Comparison of ENCODE assay signal across 11 cellular contexts in genomic region chr7:38744746-38745145, GRCh38.
DNase-seq lines count a peak whose midpoint lies in the region; ATAC-seq and TF ChIP-seq lines count a peak whose summit lies in the region.
"Had no signal": no experiment of that assay in that cellular context is flagged by ENCODE, and none has a peak within 500 bp of the region (broad histone marks: within the 10 kb centered on the region; RNA-seq: fewer than 3 reads in every experiment).

No MANE protein-coding gene starts in this region.

- H3K36me3 ChIP-seq in BJ (ENCODE audit: control insufficient read depth, insufficient read depth, low read length) (no peaks in the 10 kb centered on the region; the same call in 1 of the 2 replicates), left lung (peaks cover 0 to 49% of the 10 kb centered on the region in 2 donors)

- H3K9me3 Mint-ChIP-seq in CD14-positive monocyte = no peaks in the 10 kb centered on the region
- H3K9me3 Mint-ChIP-seq: T-helper 2 cell treated with Interferon-gamma antibody and Interleukin-4, amounts not matched to agents 5 μg/mL and 100 μg/mL, for 36 hours had no signal

- peak; percentile 62 for ATAC-seq in left lung

- TF ChIP-seq CTCF in BJ (IDR thresholded peaks at IDR 0.05; ENCODE audit: insufficient read depth, low read depth, low read length) = no peak
- TF ChIP-seq CTCF in left lung (IDR thresholded peaks at IDR 0.05) = no peak
- no peak for TF ChIP-seq CTCF in CD14-positive monocyte (IDR thresholded peaks at IDR 0.05)

- intact Hi-C loops in left lung (cut with DNase I) (no loop called here), CD14-positive monocyte (cut with micrococcal nuclease) (no loop called here)

- DNase-seq in BJ (ENCODE audit: low read depth) (peak; percentile 17), HS-5 (ENCODE audit: low read depth) (peak; percentile 97), astrocyte of the hippocampus (ENCODE audit: low read depth, low spot score) (peak; percentile 48), left lung (no peak), CD14-positive monocyte (ENCODE audit: low spot score) (no peak), DMS153 (lab: John Stamatoyannopoulos, UW) (no peak), NCI-H187 treated with DMSO at 0.1 percent for 48 hours (lab: John Stamatoyannopoulos, UW) (no peak)
- DNase-seq in activated CD4-positive, alpha-beta T cell treated with anti-CD3 and anti-CD28 coated beads for 4 hours = no peak
- DNase-seq: effector memory CD4-positive, alpha-beta T cell; Kasumi-1 had no signal

- CTCF ChIA-PET in BJ (lab: Yijun Ruan, JAX) = no interaction called here

- no peaks in the 10 kb centered on the region for H3K4me1 Mint-ChIP-seq in CD14-positive monocyte

- H3K27ac ChIP-seq in left lung = peak overlapping the region in 1 of 2 donors; percentile 2

- H3K27me3 Mint-ChIP-seq in CD14-positive monocyte (ENCODE audit: low read depth in 3 of 3) = no peaks in the 10 kb centered on the region

- H3K9me3 ChIP-seq in left lung = no peaks in the 10 kb centered on the region

- peak overlapping the region in 2 of 7 donors; percentile 7 to 32 for H3K27ac Mint-ChIP-seq in CD14-positive monocyte
- H3K27ac Mint-ChIP-seq: T-helper 2 cell treated with Interferon-gamma antibody and Interleukin-4, amounts not matched to agents 5 μg/mL and 100 μg/mL, for 36 hours had no signal

- H3K4me3 Mint-ChIP-seq in CD14-positive monocyte = no peak overlapping the region
- H3K4me3 Mint-ChIP-seq: T-helper 2 cell treated with Interferon-gamma antibody and Interleukin-4, amounts not matched to agents 5 μg/mL and 100 μg/mL, for 36 hours had no signal

- POLR2A ChIA-PET in BJ (lab: Charles Lee) = interaction anchor here (0.6 kb wide), 1 partner anchor 789 kb away, joined by 6 read pairs; no protein-coding TSS in a partner anchor

- H3K4me1 ChIP-seq in left lung = no peaks in the 10 kb centered on the region

- H3K4me3 ChIP-seq in BJ (ENCODE audit: low read depth, low read length) (no peak overlapping the region), left lung (no peak overlapping the region)

- peaks cover 71 to 79% of the 10 kb centered on the region in 2 donors for H3K36me3 Mint-ChIP-seq in CD14-positive monocyte

- H3K27me3 ChIP-seq in BJ (ENCODE audit: control insufficient read depth, insufficient read depth, low read length) (no peaks in the 10 kb centered on the region), left lung (no peaks in the 10 kb centered on the region)

Comparison
In these comparisons a context has a peak if more than half of its experiments do, and no peak if none do; other contexts are left out.
1. DNase-seq: peak in BJ (single experiment), HS-5 (single experiment) and astrocyte of the hippocampus (single experiment); none in left lung (0 of 2), CD14-positive monocyte (single experiment), DMS153 (single experiment), activated CD4-positive, alpha-beta T cell treated with anti-CD3 and anti-CD28 coated beads for 4 hours (0 of 2) and NCI-H187 treated with DMSO at 0.1 percent for 48 hours (single experiment).